Comparison of ENCODE assay signal across 1 cellular context in the genomic region with DNA sequence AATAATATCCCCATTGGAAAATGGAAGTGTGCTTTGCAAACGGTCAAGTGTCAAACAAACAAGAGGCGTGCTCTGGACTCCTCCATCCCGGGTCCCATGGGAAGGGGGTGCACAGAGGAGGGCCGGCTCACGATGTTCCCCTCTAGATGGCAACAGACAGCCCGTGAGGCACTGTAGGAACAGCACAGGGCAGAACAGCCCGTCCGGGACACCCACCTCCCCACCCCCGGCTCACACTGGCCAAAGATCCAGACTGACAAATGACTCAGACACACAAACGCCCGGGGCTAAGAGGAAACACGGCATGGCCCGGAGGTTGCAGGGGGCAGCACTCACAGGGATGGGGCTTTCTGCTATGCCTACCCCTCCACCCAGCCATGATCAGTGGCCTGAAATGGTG.
TF ChIP-seq lines count a peak whose summit lies in the region.

No MANE protein-coding gene starts in this region.

TF ChIP-seq in GM23338, 12 proteins besides CTCF, POLR2A, EP300 and RAD21 (continued from another document):
- TF ChIP-seq REST (IDR thresholded peaks at IDR 0.05; ENCODE audit: unreplicated experiment) (no peak), ZNF462 (CRISPR knock-in tag; IDR thresholded peaks at IDR 0.05) (no peak), ZNF331 (CRISPR knock-in tag; IDR thresholded peaks at IDR 0.05; ENCODE audit: low read depth) (no peak), ZNF114 (CRISPR knock-in tag; IDR thresholded peaks at IDR 0.05) (no peak), EZH2phosphoT487 (IDR thresholded peaks at IDR 0.05; ENCODE audit: unreplicated experiment) (no peak), POLR2AphosphoS5 (IDR thresholded peaks at IDR 0.05; ENCODE audit: low read depth) (no peak), STAT1 (IDR thresholded peaks at IDR 0.05; ENCODE audit: unreplicated experiment) (no peak), NANOG (IDR thresholded peaks at IDR 0.05; ENCODE audit: borderline replicate concordance) (no peak), CREB1 (CRISPR knock-in tag; IDR thresholded peaks at IDR 0.05; ENCODE audit: low read depth) (no peak), EZH2 (IDR thresholded peaks at IDR 0.05; ENCODE audit: low read depth, unreplicated experiment) (no peak)
